Comparison of ENCODE assay signal across 21 cellular contexts in the genomic region with DNA sequence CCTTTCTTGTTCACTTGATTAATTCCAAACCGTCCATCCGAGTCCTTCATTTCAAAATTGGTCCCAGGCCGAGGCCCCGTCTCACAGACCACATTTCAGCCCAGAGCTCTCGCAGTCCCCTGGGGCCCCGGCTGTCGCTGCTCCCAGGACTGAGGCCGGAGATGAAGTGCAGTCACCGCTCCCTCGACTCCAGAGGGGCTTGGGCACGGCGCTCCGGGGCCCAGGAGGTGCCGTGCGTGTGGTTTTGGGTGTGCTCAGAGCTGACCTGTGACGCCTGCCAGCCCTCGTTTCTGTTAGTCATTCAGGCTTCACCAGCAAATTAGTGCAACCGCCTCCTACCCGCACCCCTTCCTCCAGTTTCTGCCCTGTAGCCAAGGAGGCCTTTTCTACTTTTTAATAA. TPM values are rescaled to one million over a fixed set of nuclear protein-coding genes. Genes with fewer than 3 reads are reported as not detected.
DNase-seq lines count a peak whose midpoint lies in the region; ATAC-seq and TF ChIP-seq lines count a peak whose summit lies in the region.
"Had no signal": no experiment of that assay in that cellular context is flagged by ENCODE, and none has a peak within 500 bp of the region (broad histone marks: within the 10 kb centered on the region; RNA-seq: fewer than 3 reads in every experiment).

No MANE protein-coding gene starts in this region.

- H3K9me3 ChIP-seq in BE2C, result peaks cover 8% of the 10 kb centered on the region
- peaks cover 19% of the 10 kb centered on the region for H3K9me3 ChIP-seq in MG63
- peaks cover 0 to 7% (median 2%) of the 10 kb centered on the region in 4 donors for H3K9me3 ChIP-seq in sigmoid colon

- ATAC-seq in HG02884 (IDR thresholded peaks at IDR 0.05; ENCODE audit: unreplicated experiment) (no peak), natural killer cell (no peak)

- H3K4me1 Mint-ChIP-seq in glutamatergic neuron (ENCODE audit: low read depth, unreplicated experiment) (peaks cover 5% of the 10 kb centered on the region), natural killer cell (peaks cover 9% of the 10 kb centered on the region in 2 donors)

- H3K27me3 ChIP-seq in BE2C (no peaks in the 10 kb centered on the region), MG63 (no peaks in the 10 kb centered on the region), sigmoid colon (peaks cover 0 to 20% (median 0%) of the 10 kb centered on the region in 3 donors)
- H3K27me3 ChIP-seq: SJSA1 had no signal

- intact Hi-C loops in sigmoid colon (cut with DNase I) (loop anchor here (10.0 kb wide), 1 partner anchor 173 kb away; no protein-coding TSS in a partner anchor), natural killer cell (cut with micrococcal nuclease) (loop anchor here (2.0 to 5.0 kb wide), 2 partner anchors 271 to 309 kb away; partner anchors contain the start of gene COL23A1)

- H3K27me3 Mint-ChIP-seq in glutamatergic neuron (ENCODE audit: unreplicated experiment) (peaks cover 9% of the 10 kb centered on the region), natural killer cell (ENCODE audit: low read depth in 2 of 2) (peaks cover 0 to 12% of the 10 kb centered on the region in 2 donors)

- DNase-seq in BE2C (peak; percentile 66), MG63 (peak; percentile 97), glutamatergic neuron (peak; percentile 52), sigmoid colon (peak; percentile 58), natural killer cell (no peak), dermis blood vessel endothelial cell (no peak)
- DNase-seq: Calu3; DMS153; GOT3; HCEC 1CT; KG1; NCI-H1694; NCI-H2081 treated with DMSO at 0.1 percent for 48 hours; NCI-H2171 treated with DMSO at 0.1 percent for 48 hours; NCI-H446; NCI-H69; NK-92 treated with Interleukin-12 subunit alpha and Interleukin-12 subunit beta, amount 100 ng/mL, for 24 hours had no signal

- no peak overlapping the region for H3K27ac ChIP-seq in sigmoid colon
- H3K27ac ChIP-seq: C4-2B, SJSA1 had no signal

- no peak for TF ChIP-seq EP300 in sigmoid colon (IDR thresholded peaks at IDR 0.05)

- H3K4me3 ChIP-seq in BE2C (ENCODE audit: low read depth, low read length) (no peak overlapping the region), MG63 (no peak overlapping the region), sigmoid colon (no peak overlapping the region)
- H3K4me3 ChIP-seq: SJSA1 had no signal

- H3K4me3 Mint-ChIP-seq in glutamatergic neuron (ENCODE audit: unreplicated experiment), result no peak overlapping the region
- H3K4me3 Mint-ChIP-seq in natural killer cell, result no peak overlapping the region
- H3K4me3 Mint-ChIP-seq: CD8-positive, alpha-beta memory T cell had no signal

- H3K9me3 Mint-ChIP-seq in glutamatergic neuron (ENCODE audit: unreplicated experiment), result peaks cover 5% of the 10 kb centered on the region
- peaks cover 5 to 8% of the 10 kb centered on the region in 2 donors for H3K9me3 Mint-ChIP-seq in natural killer cell

- H3K27ac Mint-ChIP-seq in glutamatergic neuron (ENCODE audit: unreplicated experiment), result no peak overlapping the region
- H3K27ac Mint-ChIP-seq in natural killer cell, result no peak overlapping the region

- WGBS in sigmoid colon, 2 donors, result 89 to 90% methylated on average over 19 of the region's 19 CpGs

- H3K4me1 ChIP-seq in BE2C, result 0 out of 2 replicates have a peak, but pooled peaks cover 4% of the 10 kb centered on the region
- H3K4me1 ChIP-seq in sigmoid colon, result peaks cover 0 to 9% (median 7%) of the 10 kb centered on the region in 4 donors
- H3K4me1 ChIP-seq: SJSA1 had no signal

- TF ChIP-seq POLR2A in sigmoid colon (IDR thresholded peaks at IDR 0.05), result no peak

- TF ChIP-seq CTCF in BE2C (IDR thresholded peaks at IDR 0.05; ENCODE audit: low read depth, low read length) (no peak), glutamatergic neuron (IDR thresholded peaks at IDR 0.05; ENCODE audit: partially characterized antibody, unreplicated experiment) (no peak), sigmoid colon (IDR thresholded peaks at IDR 0.05) (no peak), natural killer cell (IDR thresholded peaks at IDR 0.05) (no peak)

- H3K36me3 ChIP-seq in BE2C (no peaks in the 10 kb centered on the region), MG63 (peaks cover 40% of the 10 kb centered on the region), sigmoid colon (no peaks in the 10 kb centered on the region)
- H3K36me3 ChIP-seq: SJSA1 had no signal

- H3K36me3 Mint-ChIP-seq in glutamatergic neuron (ENCODE audit: unreplicated experiment) (peaks cover 5% of the 10 kb centered on the region), natural killer cell (no peaks in the 10 kb centered on the region)
- H3K36me3 Mint-ChIP-seq: CD8-positive, alpha-beta memory T cell had no signal

RNA-seq across cellular contexts. Expression of gene PHYKPL, which starts 48.7 kb away (rescaled TPM):
- polyA plus RNA-seq in BE2C (2012; ENCODE audit: insufficient read depth, insufficient read length, low read depth), result 74.2 TPM
- 37.7 and 50.9 TPM in 2 replicates for total RNA-seq in MG63 (2014; rRNA removed; shearing (Covaris generic); ENCODE audit: low replicate concordance)
- total RNA-seq in glutamatergic neuron (ENCODE audit: unreplicated experiment) (89.7 TPM), sigmoid colon (10 to 100 TPM; 26.0 to 66.5 (median 41.6) TPM), natural killer cell (100 to 1,000 TPM; 111 to 134 (median 131) TPM), dermis blood vessel endothelial cell (42.9 and 44.2 TPM in 2 replicates)
- 100 to 1,000 TPM in 1 of 3 donors, 10 to 100 TPM in 2; 46.2 to 121 (median 47.6) TPM for polyA plus RNA-seq in sigmoid colon

Comparison
In these comparisons a context has a peak if more than half of its experiments do, and no peak if none do; other contexts are left out.
1. DNase-seq: peak in BE2C (single experiment), MG63 (single experiment), glutamatergic neuron (single experiment) and sigmoid colon (single experiment); none in natural killer cell (single experiment) and dermis blood vessel endothelial cell (single experiment).